In genomic region chr20:9220874-9221547, GRCh38 we compare ENCODE assay signal across 17 cellular contexts.
DNase-seq lines count a peak whose midpoint lies in the region; ATAC-seq and TF ChIP-seq lines count a peak whose summit lies in the region.
"Had no signal": no experiment of that assay in that cellular context is flagged by ENCODE, and none has a peak within 500 bp of the region (broad histone marks: within the 10 kb centered on the region; RNA-seq: fewer than 3 reads in every experiment).

No MANE protein-coding gene starts in this region.

- H3K4me3 ChIP-seq in AG09309 (ENCODE audit: control insufficient read depth, low read depth, low read length) (no peak overlapping the region), HUES64 (ENCODE audit: low read length) (no peak overlapping the region), endodermal cell (ENCODE audit: low read length) (no peak overlapping the region), mesodermal cell (ENCODE audit: extremely low read depth, insufficient read depth, low read length, poor library complexity, severe bottlenecking) (no peak overlapping the region)
- H3K4me3 ChIP-seq: Peyer's patch, uterus had no signal

- DNase-seq in AG09309 (ENCODE audit: low read depth) (peak; percentile 80), endodermal cell (peak; percentile 55), mucosa of gallbladder (ENCODE audit: low spot score) (no peak), NCI-H526 (lab: John Stamatoyannopoulos, UW) (no peak)
- no peak for DNase-seq in activated CD4-positive, alpha-beta T cell treated with anti-CD3 and anti-CD28 coated beads for 1 hour
- DNase-seq: NCI-H1092 treated with DMSO at 0.1 percent for 48 hours, Peyer's patch, T1000, uterus had no signal

- H3K9me3 ChIP-seq in HUES64 (ENCODE audit: insufficient read depth, low read depth, low read length) (no peaks in the 10 kb centered on the region), endodermal cell (ENCODE audit: control insufficient read depth, low read length) (no peaks in the 10 kb centered on the region), mesodermal cell (ENCODE audit: control insufficient read depth, low read length) (no peaks in the 10 kb centered on the region)
- H3K9me3 ChIP-seq: neutrophil, Peyer's patch, uterus had no signal

- ATAC-seq in GM19023 (IDR thresholded peaks at IDR 0.05; ENCODE audit: unreplicated experiment): no peak
- ATAC-seq: activated naive CD4-positive, alpha-beta T cell treated with anti-CD3 and anti-CD28 coated beads, Interleukin-2, amount 50 U/mL, for 72 hours; left lobe of liver had no signal

- no peaks in the 10 kb centered on the region for H3K27me3 Mint-ChIP-seq in endodermal cell (ENCODE audit: insufficient read depth)
- H3K27me3 Mint-ChIP-seq: B cell; dendritic cell treated with granulocyte-macrophage colony-stimulating factor and Interleukin-4, amounts not matched to agents 40 ng/mL and 50 ng/mL, for 4 days had no signal

- 70% methylated on average over 6 of the region's 6 CpGs for WGBS in HUES64
- 76 to 77% methylated on average over 3 to 6 of the region's 6 CpGs for WGBS in endodermal cell (ENCODE audit: insufficient coverage in 1 of 2, insufficient read length in 1 of 2), 2 experiments
- 58 to 61% methylated on average over 3 of the region's 6 CpGs for WGBS in mesodermal cell (ENCODE audit: insufficient coverage in 2 of 2), 2 experiments

- no peak overlapping the region for H3K27ac Mint-ChIP-seq in endodermal cell
- H3K27ac Mint-ChIP-seq: activated naive CD4-positive, alpha-beta T cell treated with anti-CD3 and anti-CD28 coated beads, Interleukin-2, amount 50 U/mL, for 72 hours; B cell; dendritic cell treated with granulocyte-macrophage colony-stimulating factor and Interleukin-4, amounts not matched to agents 40 ng/mL and 50 ng/mL, for 4 days had no signal

- TF ChIP-seq CTCF in AG09309 (IDR thresholded peaks at IDR 0.05; ENCODE audit: control insufficient read depth, insufficient read depth, low read depth, low read length, missing control alignments): no peak
- no peak for TF ChIP-seq CTCF in endodermal cell (conservative IDR thresholded peaks at IDR 0.05)

- H3K4me1 Mint-ChIP-seq in endodermal cell: peaks cover 9% of the 10 kb centered on the region
- H3K4me1 Mint-ChIP-seq: B cell had no signal

- H3K9me3 Mint-ChIP-seq in endodermal cell: no peaks in the 10 kb centered on the region
- H3K9me3 Mint-ChIP-seq: dendritic cell treated with granulocyte-macrophage colony-stimulating factor and Interleukin-4, amounts not matched to agents 40 ng/mL and 50 ng/mL, for 4 days had no signal

- no peak overlapping the region for H3K4me3 Mint-ChIP-seq in endodermal cell
- H3K4me3 Mint-ChIP-seq: B cell; dendritic cell treated with granulocyte-macrophage colony-stimulating factor and Interleukin-4, amounts not matched to agents 40 ng/mL and 50 ng/mL, for 4 days had no signal

- H3K36me3 ChIP-seq in HUES64 (ENCODE audit: insufficient read depth, low read length) (no peaks in the 10 kb centered on the region), endodermal cell (ENCODE audit: control insufficient read depth, insufficient read depth, low read length) (no peaks in the 10 kb centered on the region), mesodermal cell (ENCODE audit: control insufficient read depth, insufficient read depth, low read length) (no peaks in the 10 kb centered on the region)
- H3K36me3 ChIP-seq: neutrophil, Peyer's patch, uterus had no signal

- H3K4me1 ChIP-seq in HUES64 (ENCODE audit: insufficient read depth, low read length) (peaks cover 13% of the 10 kb centered on the region), endodermal cell (ENCODE audit: control insufficient read depth, insufficient read depth, low read length) (no peaks in the 10 kb centered on the region), mesodermal cell (ENCODE audit: control insufficient read depth, insufficient read depth, low read length, poor library complexity, severe bottlenecking) (peaks cover 18% of the 10 kb centered on the region)
- H3K4me1 ChIP-seq: Peyer's patch had no signal

- H3K27me3 ChIP-seq in HUES64 (ENCODE audit: insufficient read depth, low read length): no peaks in the 10 kb centered on the region
- no peaks in the 10 kb centered on the region for H3K27me3 ChIP-seq in endodermal cell (ENCODE audit: control insufficient read depth, insufficient read depth, low read length, poor library complexity, severe bottlenecking)
- H3K27me3 ChIP-seq: neutrophil, Peyer's patch, uterus had no signal

- H3K27ac ChIP-seq in HUES64 (ENCODE audit: low read depth, low read length): peak overlapping the region; percentile 10; the same call in 1 of the 2 replicates
- no peak overlapping the region for H3K27ac ChIP-seq in endodermal cell (ENCODE audit: low read depth, low read length)
- peak overlapping the region; percentile 11 for H3K27ac ChIP-seq in mesodermal cell (ENCODE audit: low read depth, low read length, severe bottlenecking)
- H3K27ac ChIP-seq: neutrophil, Peyer's patch, uterus had no signal

- no peaks in the 10 kb centered on the region for H3K36me3 Mint-ChIP-seq in endodermal cell (ENCODE audit: low read depth)
- H3K36me3 Mint-ChIP-seq: activated naive CD4-positive, alpha-beta T cell treated with anti-CD3 and anti-CD28 coated beads, Interleukin-2, amount 50 U/mL, for 72 hours had no signal

- H3K9ac ChIP-seq in HUES64 (ENCODE audit: low read depth, low read length) (no peak overlapping the region), endodermal cell (ENCODE audit: extremely low read depth, low read length, poor library complexity, severe bottlenecking) (no peak overlapping the region)

Comparison
In these comparisons a context has a peak if more than half of its experiments do, and no peak if none do; other contexts are left out.
1. DNase-seq: peak in AG09309 (single experiment) and endodermal cell (single experiment); none in mucosa of gallbladder (single experiment), activated CD4-positive, alpha-beta T cell treated with anti-CD3 and anti-CD28 coated beads for 1 hour (single experiment) and NCI-H526 (0 of 2).